8 cellular contexts compared by ENCODE assay signal in genomic region chr10:110409926-110410325, GRCh38.
DNase-seq lines count a peak whose midpoint lies in the region; ATAC-seq and TF ChIP-seq lines count a peak whose summit lies in the region.

No MANE protein-coding gene starts in this region.

- 81% methylated on average over 4 of the region's 4 CpGs for WGBS in hepatocyte (ENCODE audit: low lambda C conversion rate, missing lambda C conversion rate)
- WGBS in ovary, 3 donors: 88 to 93% (median 92%) methylated on average over 4 of the region's 4 CpGs

- H3K27me3 ChIP-seq in hepatocyte (no peaks in the 10 kb centered on the region), ovary (no peaks in the 10 kb centered on the region)

- DNase-seq in GM12864 (ENCODE audit: low read depth) (no peak), hepatocyte (ENCODE audit: low spot score) (no peak), T-helper 9 cell (no peak), cerebellar cortex (ENCODE audit: low spot score) (no peak), ovary (no peak)
- no peak for DNase-seq in T-helper 2 cell treated with Interferon-gamma antibody and Interleukin-4, amounts not matched to agents 5 μg/mL and 100 μg/mL, for 36 hours (ENCODE audit: low spot score)

- H3K79me2 ChIP-seq in hepatocyte: no peaks in the 10 kb centered on the region

- H3K27ac ChIP-seq in hepatocyte: peak overlapping the region; percentile 92
- no peak overlapping the region for H3K27ac ChIP-seq in ovary

- no peak overlapping the region for H2AFZ ChIP-seq in hepatocyte

- no peak for TF ChIP-seq EP300 in ovary (IDR thresholded peaks at IDR 0.05)

- no peak overlapping the region for H3K27ac Mint-ChIP-seq in T-helper 2 cell treated with Interferon-gamma antibody and Interleukin-4, amounts not matched to agents 5 μg/mL and 100 μg/mL, for 36 hours

- peak overlapping the region; percentile 15 for H3K4me3 ChIP-seq in GM12864 (ENCODE audit: low read depth, low read length)
- no peak overlapping the region for H3K4me3 ChIP-seq in hepatocyte
- H3K4me3 ChIP-seq in ovary: no peak overlapping the region

- H3K4me1 Mint-ChIP-seq in T-helper 2 cell treated with Interferon-gamma antibody and Interleukin-4, amounts not matched to agents 5 μg/mL and 100 μg/mL, for 36 hours (ENCODE audit: low read depth): peaks cover 31% of the 10 kb centered on the region

- TF ChIP-seq POLR2A in ovary (IDR thresholded peaks at IDR 0.05): no peak

- H3K4me1 ChIP-seq in hepatocyte (ENCODE audit: insufficient read depth) (peaks cover 41% of the 10 kb centered on the region), ovary (ENCODE audit: insufficient read depth) (no peaks in the 10 kb centered on the region)

- H3K4me3 Mint-ChIP-seq in T-helper 2 cell treated with Interferon-gamma antibody and Interleukin-4, amounts not matched to agents 5 μg/mL and 100 μg/mL, for 36 hours: no peak overlapping the region

- H3K9me2 ChIP-seq in hepatocyte (replicated peaks; ENCODE audit: insufficient read depth): no peaks in the 10 kb centered on the region

- H3K36me3 ChIP-seq in hepatocyte (replicated peaks; ENCODE audit: insufficient read depth, low read depth) (no peaks in the 10 kb centered on the region), ovary (no peaks in the 10 kb centered on the region)

- ATAC-seq in GM21526 (IDR thresholded peaks at IDR 0.05; ENCODE audit: low FRiP score, unreplicated experiment): peak; percentile 44
- ATAC-seq in HG03575 (IDR thresholded peaks at IDR 0.05; ENCODE audit: extremely low read depth, insufficient number of reproducible peaks, low FRiP score, unreplicated experiment): peak; percentile 24

- intact Hi-C loops in ovary (cut with DNase I): no loop called here

- no peaks in the 10 kb centered on the region for H3K9me3 ChIP-seq in hepatocyte (ENCODE audit: low read depth)
- no peaks in the 10 kb centered on the region for H3K9me3 ChIP-seq in ovary

- H3K9me3 Mint-ChIP-seq in T-helper 2 cell treated with Interferon-gamma antibody and Interleukin-4, amounts not matched to agents 5 μg/mL and 100 μg/mL, for 36 hours: no peaks in the 10 kb centered on the region

- no peaks in the 10 kb centered on the region for H3K36me3 Mint-ChIP-seq in T-helper 2 cell treated with Interferon-gamma antibody and Interleukin-4, amounts not matched to agents 5 μg/mL and 100 μg/mL, for 36 hours (ENCODE audit: low read depth)

- peaks cover 6% of the 10 kb centered on the region for H3K27me3 Mint-ChIP-seq in T-helper 2 cell treated with Interferon-gamma antibody and Interleukin-4, amounts not matched to agents 5 μg/mL and 100 μg/mL, for 36 hours (ENCODE audit: low read depth)

- peak overlapping the region; percentile 37 for H3K4me2 ChIP-seq in hepatocyte

- no peaks in the 10 kb centered on the region for H4K20me1 ChIP-seq in hepatocyte (ENCODE audit: insufficient read depth, poor library complexity, severe bottlenecking)

- TF ChIP-seq CTCF in GM12864 (IDR thresholded peaks at IDR 0.05; ENCODE audit: low read depth, low read length, missing control alignments) (no peak), hepatocyte (IDR thresholded peaks at IDR 0.05; ENCODE audit: poor library complexity) (no peak), ovary (IDR thresholded peaks at IDR 0.05) (no peak)
